ENCODE assay signal across 8 cellular contexts in the genomic region with DNA sequence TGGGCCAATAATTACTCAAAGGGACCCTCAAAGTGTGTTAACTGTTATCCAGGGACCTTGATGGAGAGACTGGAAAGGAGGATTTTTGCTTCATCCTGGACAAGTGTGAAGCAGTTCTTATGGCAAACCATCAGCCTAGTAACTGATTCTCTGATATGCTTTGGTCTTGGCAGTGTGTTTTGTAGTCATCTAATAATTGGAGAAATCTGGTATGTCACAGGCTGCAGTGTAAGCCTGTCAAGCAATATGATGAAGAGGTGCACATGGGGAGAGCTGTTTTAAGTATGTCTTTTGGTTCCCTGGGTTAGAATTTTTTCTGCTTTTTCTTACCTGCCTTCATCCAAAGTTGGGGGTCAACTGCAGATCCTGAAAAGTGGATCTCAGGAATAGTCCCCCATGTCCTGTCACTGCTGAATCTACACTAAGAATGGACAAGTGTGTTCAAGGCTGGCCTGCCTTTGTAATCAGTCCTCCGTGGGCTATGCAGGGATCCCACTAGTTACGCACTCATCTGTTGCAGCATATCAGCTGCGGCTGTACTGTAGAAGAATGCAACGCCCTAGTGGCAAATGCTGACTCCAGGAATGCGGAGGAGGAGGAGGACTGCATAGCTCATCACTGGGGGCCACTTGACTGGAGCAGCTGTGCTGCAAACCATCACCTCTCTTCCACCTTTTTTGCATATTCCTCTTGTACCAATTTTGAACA. TPM values are rescaled to one million over a fixed set of nuclear protein-coding genes. Genes with fewer than 3 reads are reported as not detected.
DNase-seq lines count a peak whose midpoint lies in the region; ATAC-seq and TF ChIP-seq lines count a peak whose summit lies in the region.

No MANE protein-coding gene starts in this region.

- peak overlapping the region; percentile 74 for H3K9ac ChIP-seq in fibroblast of lung (ENCODE audit: insufficient read depth, low read length)

- H3K27ac ChIP-seq in ACC112 (ENCODE audit: low read depth, low read length) (peak overlapping the region; percentile 84), fibroblast of lung (ENCODE audit: insufficient read depth, low read length) (peak overlapping the region; percentile 89)

- peak in 1 of 2 donors; percentile 14 for TF ChIP-seq CTCF in fibroblast of lung (conservative IDR thresholded peaks at IDR 0.05 in 1 of 2, IDR thresholded peaks at IDR 0.05 in 1 of 2; ENCODE audit: low read depth in 1 of 2, low read length in 2 of 2)

- DNase-seq in HPDE6-E6E7 (ENCODE audit: extremely low spot score) (peak; percentile 54), fibroblast of lung (ENCODE audit: low read depth in 2 of 2) (peak; percentile 84 to 96), non-pigmented ciliary epithelial cell (ENCODE audit: low read depth) (peak; percentile 89), SHP77 (lab: John Stamatoyannopoulos, UW) (no peak)
- peak; percentile 69 for DNase-seq in activated CD4-positive, alpha-beta T cell treated with anti-CD3 and anti-CD28 coated beads, Interleukin-2, amount 10 ng/mL, durations not matched to agents 24 days and 14 days

- H3K27ac Mint-ChIP-seq in activated CD4-positive, alpha-beta T cell treated with anti-CD3 and anti-CD28 coated beads, Interleukin-2, amount 10 ng/mL, durations not matched to agents 24 days and 14 days: no peak overlapping the region

- H3K36me3 ChIP-seq in ACC112 (ENCODE audit: insufficient read depth, low read length) (no peaks in the 10 kb centered on the region), fibroblast of lung (ENCODE audit: control insufficient read depth, insufficient read depth, low read length) (no peaks in the 10 kb centered on the region)

- intact Hi-C loops in activated CD4-positive, alpha-beta T cell treated with anti-CD3 and anti-CD28 coated beads, Interleukin-2, amount 10 ng/mL, durations not matched to agents 24 days and 14 days (cut with micrococcal nuclease): loop anchor here (5.0 kb wide), 2 partner anchors 182 to 1073 kb away; partner anchors contain the start of genes NTMT1 and URM1

- H3K36me3 Mint-ChIP-seq in activated CD4-positive, alpha-beta T cell treated with anti-CD3 and anti-CD28 coated beads, Interleukin-2, amount 10 ng/mL, durations not matched to agents 24 days and 14 days (ENCODE audit: low read depth): peaks cover 3% of the 10 kb centered on the region

- no peaks in the 10 kb centered on the region for H3K9me3 ChIP-seq in fibroblast of lung (ENCODE audit: control insufficient read depth, insufficient read depth, low read depth, low read length)

- H3K4me3 ChIP-seq in ACC112 (ENCODE audit: low read depth, low read length) (peak overlapping the region; percentile 92), fibroblast of lung (replicated peaks in 1 of 4; ENCODE audit: control extremely low read depth in 1 of 4, insufficient read depth in 1 of 4, low read depth in 3 of 4, low read length in 4 of 4) (peak overlapping the region; percentile 78 to 99 (median 86))

- no peak for ATAC-seq in GM21515 (IDR thresholded peaks at IDR 0.05; ENCODE audit: unreplicated experiment)
- ATAC-seq in GM21737 (IDR thresholded peaks at IDR 0.05; ENCODE audit: unreplicated experiment): no peak

- peaks cover 71% of the 10 kb centered on the region for H3K4me1 ChIP-seq in ACC112 (ENCODE audit: control insufficient read depth, insufficient read depth, low read length, unreplicated experiment)
- peaks cover 30% of the 10 kb centered on the region for H3K4me1 ChIP-seq in fibroblast of lung (ENCODE audit: control insufficient read depth, extremely low read depth, insufficient read depth, low read length)

- no peaks in the 10 kb centered on the region for H3K9me3 Mint-ChIP-seq in activated CD4-positive, alpha-beta T cell treated with anti-CD3 and anti-CD28 coated beads, Interleukin-2, amount 10 ng/mL, durations not matched to agents 24 days and 14 days

- peaks cover 49% of the 10 kb centered on the region for H3K4me1 Mint-ChIP-seq in activated CD4-positive, alpha-beta T cell treated with anti-CD3 and anti-CD28 coated beads, Interleukin-2, amount 10 ng/mL, durations not matched to agents 24 days and 14 days

- no peaks in the 10 kb centered on the region for H3K27me3 Mint-ChIP-seq in activated CD4-positive, alpha-beta T cell treated with anti-CD3 and anti-CD28 coated beads, Interleukin-2, amount 10 ng/mL, durations not matched to agents 24 days and 14 days

- H3K27me3 ChIP-seq in ACC112 (ENCODE audit: insufficient read depth, low read length) (no peaks in the 10 kb centered on the region), fibroblast of lung (ENCODE audit: control insufficient read depth, insufficient read depth, low read length) (no peaks in the 10 kb centered on the region)

- no peak overlapping the region for H2AFZ ChIP-seq in ACC112 (ENCODE audit: low read length, unreplicated experiment)
- no peak overlapping the region for H2AFZ ChIP-seq in fibroblast of lung (ENCODE audit: low read length)

- peaks cover 5% of the 10 kb centered on the region for H4K20me1 ChIP-seq in fibroblast of lung (ENCODE audit: control insufficient read depth, extremely low read depth, insufficient read depth, low read length)

- peak overlapping the region; percentile 88 for H3K4me2 ChIP-seq in fibroblast of lung (ENCODE audit: extremely low read depth, insufficient read depth, low read length)

- peaks cover 59% of the 10 kb centered on the region for H3K79me2 ChIP-seq in ACC112 (ENCODE audit: control insufficient read depth, insufficient read depth, low read length, unreplicated experiment)
- peaks cover 58% of the 10 kb centered on the region for H3K79me2 ChIP-seq in fibroblast of lung (ENCODE audit: control insufficient read depth, insufficient read depth, low read length)

- no peak overlapping the region for H3K4me3 Mint-ChIP-seq in activated CD4-positive, alpha-beta T cell treated with anti-CD3 and anti-CD28 coated beads, Interleukin-2, amount 10 ng/mL, durations not matched to agents 24 days and 14 days

RNA-seq across cellular contexts. Expression of gene SPTAN1, which starts 1.9 kb away (rescaled TPM):
- 240 and 249 TPM in 2 replicates for total RNA-seq in activated CD4-positive, alpha-beta T cell treated with anti-CD3 and anti-CD28 coated beads, Interleukin-2, amount 10 ng/mL, durations not matched to agents 24 days and 14 days
- total RNA-seq in fibroblast of lung: 229 and 518 TPM in 2 replicates
- polyA plus RNA-seq in fibroblast of lung: 189 and 207 TPM in 2 replicates
- 290 and 299 TPM in 2 replicates for polyA plus RNA-seq in fibroblast of lung (2012)
- 1,388 and 1,572 TPM in 2 replicates for polyA minus RNA-seq in fibroblast of lung (ENCODE audit: low replicate concordance)

RNA-seq across cellular contexts. Expression of gene GLE1, which starts 49.8 kb away (rescaled TPM):
- total RNA-seq in activated CD4-positive, alpha-beta T cell treated with anti-CD3 and anti-CD28 coated beads, Interleukin-2, amount 10 ng/mL, durations not matched to agents 24 days and 14 days: 53.3 and 54.1 TPM in 2 replicates
- total RNA-seq in fibroblast of lung: 22.1 and 23.6 TPM in 2 replicates
- 14.7 and 26.7 TPM in 2 replicates for polyA plus RNA-seq in fibroblast of lung
- polyA plus RNA-seq in fibroblast of lung (2012): 11.6 and 21.1 TPM in 2 replicates
- polyA minus RNA-seq in fibroblast of lung (ENCODE audit: low replicate concordance): 13.9 and 14.0 TPM in 2 replicates

Comparison
In these comparisons a context has a peak if more than half of its experiments do, and no peak if none do; other contexts are left out.
1. DNase-seq: peak in HPDE6-E6E7 (single experiment), activated CD4-positive, alpha-beta T cell treated with anti-CD3 and anti-CD28 coated beads, Interleukin-2, amount 10 ng/mL, durations not matched to agents 24 days and 14 days (single experiment), fibroblast of lung (2 of 2) and non-pigmented ciliary epithelial cell (single experiment); none in SHP77 (0 of 2).